ENCODE assay signal across 9 cellular contexts in genomic region chr11:57641011-57641410, GRCh38. TPM values are rescaled to one million over a fixed set of nuclear protein-coding genes. Genes with fewer than 3 reads are reported as not detected.
DNase-seq lines count a peak whose midpoint lies in the region; ATAC-seq and TF ChIP-seq lines count a peak whose summit lies in the region.
"Had no signal": no experiment of that assay in that cellular context is flagged by ENCODE, and none has a peak within 500 bp of the region (broad histone marks: within the 10 kb centered on the region; RNA-seq: fewer than 3 reads in every experiment).

No MANE protein-coding gene starts in this region.

- TF ChIP-seq RAD21 in SK-N-SH (IDR thresholded peaks at IDR 0.05; ENCODE audit: low read length): no peak

- no peaks in the 10 kb centered on the region for H3K36me3 Mint-ChIP-seq in T-cell
- H3K36me3 Mint-ChIP-seq: naive B cell had no signal

- DNase-seq in SK-N-SH (no peak), SK-MEL-5 (ENCODE audit: low read depth, low spot score) (peak; percentile 42), cardiac septum (ENCODE audit: low spot score) (peak; percentile 65), vagina (ENCODE audit: extremely low spot score in 2 of 2) (no peak), T-cell (no peak), NCI-H187 (lab: John Stamatoyannopoulos, UW) (no peak)
- DNase-seq: naive B cell had no signal

- peaks cover 0 to 3% of the 10 kb centered on the region in 2 experiments for H3K36me3 ChIP-seq in SK-N-SH (replicated peaks in 1 of 2; ENCODE audit: control insufficient read depth in 1 of 2, insufficient read depth in 2 of 2, low read length in 1 of 2)
- H3K36me3 ChIP-seq in vagina: no peaks in the 10 kb centered on the region

- H3K27ac ChIP-seq in SK-N-SH (ENCODE audit: low read depth in 2 of 2, low read length in 1 of 2): no peak overlapping the region
- H3K27ac ChIP-seq in vagina: peak overlapping the region; percentile 80

- peak overlapping the region in 1 of 2 experiments; percentile 99; a peak in 1 of 4 replicates for H3K4me3 ChIP-seq in SK-N-SH (ENCODE audit: low read depth in 2 of 2, low read length in 1 of 2)
- H3K4me3 ChIP-seq in vagina: no peak overlapping the region

- H3K4me1 ChIP-seq in SK-N-SH (ENCODE audit: control insufficient read depth in 1 of 2, insufficient read depth in 2 of 2, low read depth in 1 of 2, low read length in 1 of 2): peaks cover 14 to 23% of the 10 kb centered on the region in 2 experiments; a peak in 3 of 4 replicates
- H3K4me1 ChIP-seq in vagina: peaks cover 56% of the 10 kb centered on the region

- peaks cover 17 to 23% (median 19%) of the 10 kb centered on the region in 3 donors for H3K4me1 Mint-ChIP-seq in T-cell

- ATAC-seq in SK-N-SH treated with all-trans-retinoic acid at 6 μM for 48 hours: no peak
- ATAC-seq in T-cell (replicated peaks in 1 of 4): no peak
- no peak for ATAC-seq in GM21528 (IDR thresholded peaks at IDR 0.05; ENCODE audit: low FRiP score, unreplicated experiment)

- peaks cover 10 to 50% of the 10 kb centered on the region in 2 donors for H3K27me3 Mint-ChIP-seq in T-cell

- no peak overlapping the region for H3K9ac ChIP-seq in SK-N-SH

- peak overlapping the region; percentile 99 for H3K4me2 ChIP-seq in SK-N-SH

- 81% methylated on average over 5 of the region's 5 CpGs for WGBS in SK-N-SH (ENCODE audit: low lambda C conversion rate)

- TF ChIP-seq CTCF in SK-N-SH (IDR thresholded peaks at IDR 0.05): peak; percentile 10
- TF ChIP-seq CTCF in vagina (IDR thresholded peaks at IDR 0.05): no peak

- peaks cover 52% of the 10 kb centered on the region for H3K79me2 ChIP-seq in SK-N-SH (ENCODE audit: insufficient read depth)

- H3K9me3 ChIP-seq in SK-N-SH (no peaks in the 10 kb centered on the region), vagina (no peaks in the 10 kb centered on the region)

- no peaks in the 10 kb centered on the region for H3K9me2 ChIP-seq in SK-N-SH

- intact Hi-C loops in cardiac septum (cut with DNase I) (loop anchor here (5.0 to 10.0 kb wide), 2 partner anchors 146 to 184 kb away; no protein-coding TSS in a partner anchor), vagina (cut with DNase I) (loop anchor here (10.0 kb wide), 2 partner anchors 186 to 316 kb away; partner anchors contain the start of gene TNKS1BP1)

- CTCF ChIA-PET in SK-N-SH (lab: Yijun Ruan, JAX): interaction anchor here (1.1 to 17.7 kb wide), 14 partner anchors 8 to 308 kb away, joined by 3 to 326 read pairs (median 8); partner anchors contain the start of genes SERPING1, UBE2L6 and YPEL4
- CTCF ChIA-PET in T-cell (lab: Charles Lee): interaction anchor here (0.6 to 4.9 kb wide), 25 partner anchors 11 to 1614 kb away, joined by 3 to 51 read pairs (median 6); partner anchors contain the start of gene UBE2L6 (in 2 of the 2)

- no peak for TF ChIP-seq EP300 in SK-N-SH (IDR thresholded peaks at IDR 0.05; ENCODE audit: borderline replicate concordance in 1 of 2, low read depth in 1 of 2, low read length in 1 of 2)

- POLR2A ChIA-PET in SK-N-SH (lab: Yijun Ruan, JAX) (interaction anchor here (0.8 to 3.0 kb wide), 2 partner anchors 70 to 73 kb away, joined by 3 to 24 read pairs; partner anchors contain the start of gene UBE2L6), T-cell (lab: Charles Lee) (interaction anchor here (0.5 to 1.2 kb wide), 2 partner anchors 159 to 295 kb away, joined by 3 to 5 read pairs; no protein-coding TSS in a partner anchor)

- no peak overlapping the region for H2AFZ ChIP-seq in SK-N-SH (ENCODE audit: low read depth)

- in situ Hi-C loops in SK-MEL-5 (cut with HindIII; ENCODE audit: low pct_unique_long_range_greater_than_20kb, low sequenced_read_pairs): no loop called here

- no peak overlapping the region for H3K4me3 Mint-ChIP-seq in T-cell

- H3K27me3 ChIP-seq in SK-N-SH (ENCODE audit: insufficient read depth): no peaks in the 10 kb centered on the region
- no peaks in the 10 kb centered on the region for H3K27me3 ChIP-seq in vagina

- H3K9me3 Mint-ChIP-seq in T-cell: no peaks in the 10 kb centered on the region
- H3K9me3 Mint-ChIP-seq: naive B cell had no signal

- peaks cover 13% of the 10 kb centered on the region for H3F3A ChIP-seq in SK-N-SH (replicated peaks; ENCODE audit: insufficient read depth)

- H3K27ac Mint-ChIP-seq in T-cell: no peak overlapping the region

- peaks cover 43% of the 10 kb centered on the region for H4K20me1 ChIP-seq in SK-N-SH (ENCODE audit: insufficient read depth)

- no peak for TF ChIP-seq POLR2A in vagina (IDR thresholded peaks at IDR 0.05)

TF ChIP-seq in SK-N-SH, 30 proteins besides CTCF, POLR2A, EP300 and RAD21 (continues in another document):
- TF ChIP-seq NRF1 (IDR thresholded peaks at IDR 0.05; ENCODE audit: low read depth, low read length): no peak
- TF ChIP-seq RFX5 (IDR thresholded peaks at IDR 0.05; ENCODE audit: low read length): no peak
- no peak for TF ChIP-seq FOXM1 (IDR thresholded peaks at IDR 0.05; ENCODE audit: low read depth)

TF ChIP-seq in SK-N-SH treated with all-trans-retinoic acid at 6 μM for 48 hours, 23 proteins besides CTCF, POLR2A, EP300 and RAD21:
- TF ChIP-seq RARB (CRISPR knock-in tag; IDR thresholded peaks at IDR 0.05): no peak
- no peak for TF ChIP-seq ZC3H10 (CRISPR knock-in tag; IDR thresholded peaks at IDR 0.05)
- TF ChIP-seq TOX (CRISPR knock-in tag; IDR thresholded peaks at IDR 0.05; ENCODE audit: borderline replicate concordance): no peak
- TF ChIP-seq PPARA (CRISPR knock-in tag; IDR thresholded peaks at IDR 0.05; ENCODE audit: borderline replicate concordance): no peak
- TF ChIP-seq OSR1 (CRISPR knock-in tag; IDR thresholded peaks at IDR 0.05): no peak

RNA-seq across cellular contexts. Expression of gene YPEL4, which starts 8.7 kb away (rescaled TPM):
- polyA plus RNA-seq in SK-N-SH (2012; rRNA removed): 2.3 and 2.4 TPM in 2 replicates
- polyA plus RNA-seq in SK-N-SH (2012; cell fraction: cytosol; rRNA removed): 1.0 and 1.1 TPM in 2 replicates
- 9.9 and 10.5 TPM in 2 replicates for polyA plus RNA-seq in SK-N-SH (2012; cell fraction: nucleus; rRNA removed)
- total RNA-seq in SK-MEL-5 (2014; rRNA removed; shearing (Covaris generic)): 4.5 and 5.3 TPM in 2 replicates
- 3.8 and 4.7 TPM in 2 replicates for polyA plus RNA-seq in SK-MEL-5 (2015; cell fraction: cytosol; rRNA removed)
- polyA plus RNA-seq in SK-MEL-5 (2015; cell fraction: nucleus; rRNA removed): 17.6 and 23.8 TPM in 2 replicates
- 0.59 TPM for total RNA-seq in cardiac septum
- 2.7 TPM for total RNA-seq in vagina
- total RNA-seq in T-cell: 10 to 100 TPM in 3 of 5 donors, 1 to 10 TPM in 2; 1.8 to 13.5 (median 11.1) TPM

RNA-seq across cellular contexts. Expression of gene CLP1, which starts 16.6 kb away (rescaled TPM):
- 18.1 and 25.8 TPM in 2 replicates for polyA plus RNA-seq in SK-N-SH (2012; rRNA removed)
- polyA plus RNA-seq in SK-N-SH (2012; cell fraction: cytosol; rRNA removed): 20.0 and 22.9 TPM in 2 replicates
- polyA plus RNA-seq in SK-N-SH (2012; cell fraction: nucleus; rRNA removed): 14.7 and 19.9 TPM in 2 replicates
- 17.8 and 19.2 TPM in 2 replicates for total RNA-seq in SK-MEL-5 (2014; rRNA removed; shearing (Covaris generic))
- polyA plus RNA-seq in SK-MEL-5 (2015; cell fraction: cytosol; rRNA removed): 12.1 and 12.3 TPM in 2 replicates
- 5.9 and 6.7 TPM in 2 replicates for polyA plus RNA-seq in SK-MEL-5 (2015; cell fraction: nucleus; rRNA removed)
- total RNA-seq in cardiac septum (5.8 TPM), vagina (10.8 TPM), T-cell (10 to 100 TPM; 14.3 to 16.0 (median 14.5) TPM)

RNA-seq across cellular contexts. Expression of gene ZDHHC5, which starts 26.9 kb away (rescaled TPM):
- polyA plus RNA-seq in SK-N-SH (2012; rRNA removed): 46.6 and 54.8 TPM in 2 replicates
- polyA plus RNA-seq in SK-N-SH (2012; cell fraction: cytosol; rRNA removed): 25.0 and 35.9 TPM in 2 replicates
- 40.9 and 62.8 TPM in 2 replicates for polyA plus RNA-seq in SK-N-SH (2012; cell fraction: nucleus; rRNA removed)
- total RNA-seq in SK-MEL-5 (2014; rRNA removed; shearing (Covaris generic)): 28.7 and 30.4 TPM in 2 replicates
- 52.6 and 66.2 TPM in 2 replicates for polyA plus RNA-seq in SK-MEL-5 (2015; cell fraction: cytosol; rRNA removed)
- 38.8 and 53.4 TPM in 2 replicates for polyA plus RNA-seq in SK-MEL-5 (2015; cell fraction: nucleus; rRNA removed)
- total RNA-seq in cardiac septum: 43.4 TPM
- 46.2 TPM for total RNA-seq in vagina
- total RNA-seq in T-cell: 10 to 100 TPM; 57.3 to 67.2 (median 60.7) TPM

RNA-seq across cellular contexts. Expression of gene SERPING1, which starts 43.5 kb away (rescaled TPM):
- 1.9 and 4.5 TPM in 2 replicates for polyA plus RNA-seq in SK-N-SH (2012; rRNA removed)
- 2.7 and 3.4 TPM in 2 replicates for polyA plus RNA-seq in SK-N-SH (2012; cell fraction: cytosol; rRNA removed)
- 2.3 and 3.0 TPM in 2 replicates for polyA plus RNA-seq in SK-N-SH (2012; cell fraction: nucleus; rRNA removed)
- total RNA-seq in SK-MEL-5 (2014; rRNA removed; shearing (Covaris generic)): not detected in 2 replicates
- 0.23 TPM in 1 of 2 replicates, not detected in the other for polyA plus RNA-seq in SK-MEL-5 (2015; cell fraction: cytosol; rRNA removed)
- not detected in 2 replicates for polyA plus RNA-seq in SK-MEL-5 (2015; cell fraction: nucleus; rRNA removed)
- total RNA-seq in cardiac septum (90.0 TPM), vagina (779 TPM), T-cell (1 to 10 TPM in 3 of 5 donors, not detected in 2; 1.5 to 2.8 (median 1.9) TPM)

Comparison
In these comparisons a context has a peak if more than half of its experiments do, and no peak if none do; other contexts are left out.
1. DNase-seq: peak in SK-MEL-5 (single experiment) and cardiac septum (single experiment); none in SK-N-SH (single experiment), vagina (0 of 2), T-cell (0 of 34) and NCI-H187 (0 of 2).